ENCODE assay signal across 3 cellular contexts in the genomic region with DNA sequence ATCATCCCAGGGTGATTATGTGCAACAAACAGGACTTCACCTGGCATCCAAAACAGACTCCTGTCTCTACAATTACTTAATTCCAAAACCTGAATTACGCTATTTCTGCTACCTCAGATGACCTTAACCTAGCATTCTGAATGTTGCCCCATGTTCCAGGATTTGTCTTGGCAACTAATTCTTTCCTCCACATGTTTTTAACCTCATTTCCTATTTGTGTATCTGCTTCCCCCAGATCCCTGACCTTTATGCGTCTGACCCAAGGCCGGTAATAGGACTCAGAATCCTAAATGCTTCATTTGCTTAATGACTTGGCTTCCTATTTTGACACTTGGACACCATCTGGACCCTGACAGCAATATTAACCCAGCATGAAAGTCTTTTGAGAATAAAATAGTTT.
TF ChIP-seq lines count a peak whose summit lies in the region.

No MANE protein-coding gene starts in this region.

TF ChIP-seq in liver, 16 proteins besides CTCF, POLR2A, EP300 and RAD21:
- TF ChIP-seq NR2F2 (IDR thresholded peaks at IDR 0.05) (peak; percentile 98), YY1 (IDR thresholded peaks at IDR 0.05) (no peak), SP1 (IDR thresholded peaks at IDR 0.05) (peak; percentile 47), FOXA2 (IDR thresholded peaks at IDR 0.05) (no peak), HNF4A (conservative IDR thresholded peaks at IDR 0.05) (peak; percentile 10 to 26), RXRA (IDR thresholded peaks at IDR 0.05) (peak; percentile 76 to 78), JUND (IDR thresholded peaks at IDR 0.05) (peak in 1 of 2 donors; percentile 16)
TF ChIP-seq in liver: peak in this region for 5.

TF ChIP-seq in HepG2, 621 proteins besides CTCF, POLR2A, EP300 and RAD21:
- no peak for TF ChIP-seq ZNF660 (CRISPR knock-in tag; IDR thresholded peaks at IDR 0.05; ENCODE audit: borderline replicate concordance, low read depth)
- TF ChIP-seq FOXA1 (IDR thresholded peaks at IDR 0.05) = no peak
- no peak for TF ChIP-seq FOXA1 (CRISPR knock-in tag; IDR thresholded peaks at IDR 0.05)
- TF ChIP-seq, protein P1, sequence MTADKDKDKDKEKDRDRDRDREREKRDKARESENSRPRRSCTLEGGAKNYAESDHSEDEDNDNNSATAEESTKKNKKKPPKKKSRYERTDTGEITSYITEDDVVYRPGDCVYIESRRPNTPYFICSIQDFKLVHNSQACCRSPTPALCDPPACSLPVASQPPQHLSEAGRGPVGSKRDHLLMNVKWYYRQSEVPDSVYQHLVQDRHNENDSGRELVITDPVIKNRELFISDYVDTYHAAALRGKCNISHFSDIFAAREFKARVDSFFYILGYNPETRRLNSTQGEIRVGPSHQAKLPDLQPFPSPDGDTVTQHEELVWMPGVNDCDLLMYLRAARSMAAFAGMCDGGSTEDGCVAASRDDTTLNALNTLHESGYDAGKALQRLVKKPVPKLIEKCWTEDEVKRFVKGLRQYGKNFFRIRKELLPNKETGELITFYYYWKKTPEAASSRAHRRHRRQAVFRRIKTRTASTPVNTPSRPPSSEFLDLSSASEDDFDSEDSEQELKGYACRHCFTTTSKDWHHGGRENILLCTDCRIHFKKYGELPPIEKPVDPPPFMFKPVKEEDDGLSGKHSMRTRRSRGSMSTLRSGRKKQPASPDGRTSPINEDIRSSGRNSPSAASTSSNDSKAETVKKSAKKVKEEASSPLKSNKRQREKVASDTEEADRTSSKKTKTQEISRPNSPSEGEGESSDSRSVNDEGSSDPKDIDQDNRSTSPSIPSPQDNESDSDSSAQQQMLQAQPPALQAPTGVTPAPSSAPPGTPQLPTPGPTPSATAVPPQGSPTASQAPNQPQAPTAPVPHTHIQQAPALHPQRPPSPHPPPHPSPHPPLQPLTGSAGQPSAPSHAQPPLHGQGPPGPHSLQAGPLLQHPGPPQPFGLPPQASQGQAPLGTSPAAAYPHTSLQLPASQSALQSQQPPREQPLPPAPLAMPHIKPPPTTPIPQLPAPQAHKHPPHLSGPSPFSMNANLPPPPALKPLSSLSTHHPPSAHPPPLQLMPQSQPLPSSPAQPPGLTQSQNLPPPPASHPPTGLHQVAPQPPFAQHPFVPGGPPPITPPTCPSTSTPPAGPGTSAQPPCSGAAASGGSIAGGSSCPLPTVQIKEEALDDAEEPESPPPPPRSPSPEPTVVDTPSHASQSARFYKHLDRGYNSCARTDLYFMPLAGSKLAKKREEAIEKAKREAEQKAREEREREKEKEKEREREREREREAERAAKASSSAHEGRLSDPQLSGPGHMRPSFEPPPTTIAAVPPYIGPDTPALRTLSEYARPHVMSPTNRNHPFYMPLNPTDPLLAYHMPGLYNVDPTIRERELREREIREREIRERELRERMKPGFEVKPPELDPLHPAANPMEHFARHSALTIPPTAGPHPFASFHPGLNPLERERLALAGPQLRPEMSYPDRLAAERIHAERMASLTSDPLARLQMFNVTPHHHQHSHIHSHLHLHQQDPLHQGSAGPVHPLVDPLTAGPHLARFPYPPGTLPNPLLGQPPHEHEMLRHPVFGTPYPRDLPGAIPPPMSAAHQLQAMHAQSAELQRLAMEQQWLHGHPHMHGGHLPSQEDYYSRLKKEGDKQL (CRISPR knock-in tag; IDR thresholded peaks at IDR 0.05; ENCODE audit: low read depth) = no peak
- TF ChIP-seq TCF7L2 (IDR thresholded peaks at IDR 0.05; ENCODE audit: low read depth, low read length) = no peak
- no peak for TF ChIP-seq ZNF101 (CRISPR knock-in tag; IDR thresholded peaks at IDR 0.05; ENCODE audit: borderline replicate concordance, low read depth)
- TF ChIP-seq KLF13 (CRISPR knock-in tag; IDR thresholded peaks at IDR 0.05) = no peak
- TF ChIP-seq, protein P2, sequence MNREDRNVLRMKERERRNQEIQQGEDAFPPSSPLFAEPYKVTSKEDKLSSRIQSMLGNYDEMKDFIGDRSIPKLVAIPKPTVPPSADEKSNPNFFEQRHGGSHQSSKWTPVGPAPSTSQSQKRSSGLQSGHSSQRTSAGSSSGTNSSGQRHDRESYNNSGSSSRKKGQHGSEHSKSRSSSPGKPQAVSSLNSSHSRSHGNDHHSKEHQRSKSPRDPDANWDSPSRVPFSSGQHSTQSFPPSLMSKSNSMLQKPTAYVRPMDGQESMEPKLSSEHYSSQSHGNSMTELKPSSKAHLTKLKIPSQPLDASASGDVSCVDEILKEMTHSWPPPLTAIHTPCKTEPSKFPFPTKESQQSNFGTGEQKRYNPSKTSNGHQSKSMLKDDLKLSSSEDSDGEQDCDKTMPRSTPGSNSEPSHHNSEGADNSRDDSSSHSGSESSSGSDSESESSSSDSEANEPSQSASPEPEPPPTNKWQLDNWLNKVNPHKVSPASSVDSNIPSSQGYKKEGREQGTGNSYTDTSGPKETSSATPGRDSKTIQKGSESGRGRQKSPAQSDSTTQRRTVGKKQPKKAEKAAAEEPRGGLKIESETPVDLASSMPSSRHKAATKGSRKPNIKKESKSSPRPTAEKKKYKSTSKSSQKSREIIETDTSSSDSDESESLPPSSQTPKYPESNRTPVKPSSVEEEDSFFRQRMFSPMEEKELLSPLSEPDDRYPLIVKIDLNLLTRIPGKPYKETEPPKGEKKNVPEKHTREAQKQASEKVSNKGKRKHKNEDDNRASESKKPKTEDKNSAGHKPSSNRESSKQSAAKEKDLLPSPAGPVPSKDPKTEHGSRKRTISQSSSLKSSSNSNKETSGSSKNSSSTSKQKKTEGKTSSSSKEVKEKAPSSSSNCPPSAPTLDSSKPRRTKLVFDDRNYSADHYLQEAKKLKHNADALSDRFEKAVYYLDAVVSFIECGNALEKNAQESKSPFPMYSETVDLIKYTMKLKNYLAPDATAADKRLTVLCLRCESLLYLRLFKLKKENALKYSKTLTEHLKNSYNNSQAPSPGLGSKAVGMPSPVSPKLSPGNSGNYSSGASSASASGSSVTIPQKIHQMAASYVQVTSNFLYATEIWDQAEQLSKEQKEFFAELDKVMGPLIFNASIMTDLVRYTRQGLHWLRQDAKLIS (CRISPR knock-in tag; IDR thresholded peaks at IDR 0.05) = no peak

TF ChIP-seq in WTC11, 78 proteins besides CTCF, POLR2A, EP300 and RAD21:
- TF ChIP-seq, protein P3, sequence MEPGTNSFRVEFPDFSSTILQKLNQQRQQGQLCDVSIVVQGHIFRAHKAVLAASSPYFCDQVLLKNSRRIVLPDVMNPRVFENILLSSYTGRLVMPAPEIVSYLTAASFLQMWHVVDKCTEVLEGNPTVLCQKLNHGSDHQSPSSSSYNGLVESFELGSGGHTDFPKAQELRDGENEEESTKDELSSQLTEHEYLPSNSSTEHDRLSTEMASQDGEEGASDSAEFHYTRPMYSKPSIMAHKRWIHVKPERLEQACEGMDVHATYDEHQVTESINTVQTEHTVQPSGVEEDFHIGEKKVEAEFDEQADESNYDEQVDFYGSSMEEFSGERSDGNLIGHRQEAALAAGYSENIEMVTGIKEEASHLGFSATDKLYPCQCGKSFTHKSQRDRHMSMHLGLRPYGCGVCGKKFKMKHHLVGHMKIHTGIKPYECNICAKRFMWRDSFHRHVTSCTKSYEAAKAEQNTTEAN (CRISPR knock-in tag; IDR thresholded peaks at IDR 0.05) = no peak
- TF ChIP-seq GTF2I (CRISPR knock-in tag; conservative IDR thresholded peaks at IDR 0.05) (no peak), TEAD1 (CRISPR knock-in tag; IDR thresholded peaks at IDR 0.05) (no peak), SMAD4 (CRISPR knock-in tag; IDR thresholded peaks at IDR 0.05) (no peak), FOXP1 (CRISPR knock-in tag; IDR thresholded peaks at IDR 0.05; ENCODE audit: borderline replicate concordance) (no peak), RORB (CRISPR knock-in tag; IDR thresholded peaks at IDR 0.05) (no peak), JAZF1 (CRISPR knock-in tag; IDR thresholded peaks at IDR 0.05) (no peak), NFE2L1 (CRISPR knock-in tag; IDR thresholded peaks at IDR 0.05) (no peak), SP1 (CRISPR knock-in tag; conservative IDR thresholded peaks at IDR 0.05) (no peak), MYBL2 (CRISPR knock-in tag; IDR thresholded peaks at IDR 0.05) (no peak), ZNF121 (CRISPR knock-in tag; IDR thresholded peaks at IDR 0.05) (no peak), ATF1 (CRISPR knock-in tag; IDR thresholded peaks at IDR 0.05) (no peak)
- TF ChIP-seq, protein P4, sequence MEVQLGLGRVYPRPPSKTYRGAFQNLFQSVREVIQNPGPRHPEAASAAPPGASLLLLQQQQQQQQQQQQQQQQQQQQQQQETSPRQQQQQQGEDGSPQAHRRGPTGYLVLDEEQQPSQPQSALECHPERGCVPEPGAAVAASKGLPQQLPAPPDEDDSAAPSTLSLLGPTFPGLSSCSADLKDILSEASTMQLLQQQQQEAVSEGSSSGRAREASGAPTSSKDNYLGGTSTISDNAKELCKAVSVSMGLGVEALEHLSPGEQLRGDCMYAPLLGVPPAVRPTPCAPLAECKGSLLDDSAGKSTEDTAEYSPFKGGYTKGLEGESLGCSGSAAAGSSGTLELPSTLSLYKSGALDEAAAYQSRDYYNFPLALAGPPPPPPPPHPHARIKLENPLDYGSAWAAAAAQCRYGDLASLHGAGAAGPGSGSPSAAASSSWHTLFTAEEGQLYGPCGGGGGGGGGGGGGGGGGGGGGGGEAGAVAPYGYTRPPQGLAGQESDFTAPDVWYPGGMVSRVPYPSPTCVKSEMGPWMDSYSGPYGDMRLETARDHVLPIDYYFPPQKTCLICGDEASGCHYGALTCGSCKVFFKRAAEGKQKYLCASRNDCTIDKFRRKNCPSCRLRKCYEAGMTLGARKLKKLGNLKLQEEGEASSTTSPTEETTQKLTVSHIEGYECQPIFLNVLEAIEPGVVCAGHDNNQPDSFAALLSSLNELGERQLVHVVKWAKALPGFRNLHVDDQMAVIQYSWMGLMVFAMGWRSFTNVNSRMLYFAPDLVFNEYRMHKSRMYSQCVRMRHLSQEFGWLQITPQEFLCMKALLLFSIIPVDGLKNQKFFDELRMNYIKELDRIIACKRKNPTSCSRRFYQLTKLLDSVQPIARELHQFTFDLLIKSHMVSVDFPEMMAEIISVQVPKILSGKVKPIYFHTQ (CRISPR knock-in tag; IDR thresholded peaks at IDR 0.05) = no peak
- TF ChIP-seq, protein P5, sequence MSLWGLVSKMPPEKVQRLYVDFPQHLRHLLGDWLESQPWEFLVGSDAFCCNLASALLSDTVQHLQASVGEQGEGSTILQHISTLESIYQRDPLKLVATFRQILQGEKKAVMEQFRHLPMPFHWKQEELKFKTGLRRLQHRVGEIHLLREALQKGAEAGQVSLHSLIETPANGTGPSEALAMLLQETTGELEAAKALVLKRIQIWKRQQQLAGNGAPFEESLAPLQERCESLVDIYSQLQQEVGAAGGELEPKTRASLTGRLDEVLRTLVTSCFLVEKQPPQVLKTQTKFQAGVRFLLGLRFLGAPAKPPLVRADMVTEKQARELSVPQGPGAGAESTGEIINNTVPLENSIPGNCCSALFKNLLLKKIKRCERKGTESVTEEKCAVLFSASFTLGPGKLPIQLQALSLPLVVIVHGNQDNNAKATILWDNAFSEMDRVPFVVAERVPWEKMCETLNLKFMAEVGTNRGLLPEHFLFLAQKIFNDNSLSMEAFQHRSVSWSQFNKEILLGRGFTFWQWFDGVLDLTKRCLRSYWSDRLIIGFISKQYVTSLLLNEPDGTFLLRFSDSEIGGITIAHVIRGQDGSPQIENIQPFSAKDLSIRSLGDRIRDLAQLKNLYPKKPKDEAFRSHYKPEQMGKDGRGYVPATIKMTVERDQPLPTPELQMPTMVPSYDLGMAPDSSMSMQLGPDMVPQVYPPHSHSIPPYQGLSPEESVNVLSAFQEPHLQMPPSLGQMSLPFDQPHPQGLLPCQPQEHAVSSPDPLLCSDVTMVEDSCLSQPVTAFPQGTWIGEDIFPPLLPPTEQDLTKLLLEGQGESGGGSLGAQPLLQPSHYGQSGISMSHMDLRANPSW (CRISPR knock-in tag; conservative IDR thresholded peaks at IDR 0.05; ENCODE audit: low read depth) = no peak
- TF ChIP-seq, protein P6, sequence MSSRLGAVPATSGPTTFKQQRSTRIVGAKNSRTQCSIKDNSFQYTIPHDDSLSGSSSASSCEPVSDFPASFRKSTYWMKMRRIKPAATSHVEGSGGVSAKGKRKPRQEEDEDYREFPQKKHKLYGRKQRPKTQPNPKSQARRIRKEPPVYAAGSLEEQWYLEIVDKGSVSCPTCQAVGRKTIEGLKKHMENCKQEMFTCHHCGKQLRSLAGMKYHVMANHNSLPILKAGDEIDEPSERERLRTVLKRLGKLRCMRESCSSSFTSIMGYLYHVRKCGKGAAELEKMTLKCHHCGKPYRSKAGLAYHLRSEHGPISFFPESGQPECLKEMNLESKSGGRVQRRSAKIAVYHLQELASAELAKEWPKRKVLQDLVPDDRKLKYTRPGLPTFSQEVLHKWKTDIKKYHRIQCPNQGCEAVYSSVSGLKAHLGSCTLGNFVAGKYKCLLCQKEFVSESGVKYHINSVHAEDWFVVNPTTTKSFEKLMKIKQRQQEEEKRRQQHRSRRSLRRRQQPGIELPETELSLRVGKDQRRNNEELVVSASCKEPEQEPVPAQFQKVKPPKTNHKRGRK (CRISPR knock-in tag; IDR thresholded peaks at IDR 0.05; ENCODE audit: borderline replicate concordance) = no peak
- TF ChIP-seq, protein P7, sequence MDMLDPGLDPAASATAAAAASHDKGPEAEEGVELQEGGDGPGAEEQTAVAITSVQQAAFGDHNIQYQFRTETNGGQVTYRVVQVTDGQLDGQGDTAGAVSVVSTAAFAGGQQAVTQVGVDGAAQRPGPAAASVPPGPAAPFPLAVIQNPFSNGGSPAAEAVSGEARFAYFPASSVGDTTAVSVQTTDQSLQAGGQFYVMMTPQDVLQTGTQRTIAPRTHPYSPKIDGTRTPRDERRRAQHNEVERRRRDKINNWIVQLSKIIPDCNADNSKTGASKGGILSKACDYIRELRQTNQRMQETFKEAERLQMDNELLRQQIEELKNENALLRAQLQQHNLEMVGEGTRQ (CRISPR knock-in tag; IDR thresholded peaks at IDR 0.05) = no peak
- TF ChIP-seq, protein P8, sequence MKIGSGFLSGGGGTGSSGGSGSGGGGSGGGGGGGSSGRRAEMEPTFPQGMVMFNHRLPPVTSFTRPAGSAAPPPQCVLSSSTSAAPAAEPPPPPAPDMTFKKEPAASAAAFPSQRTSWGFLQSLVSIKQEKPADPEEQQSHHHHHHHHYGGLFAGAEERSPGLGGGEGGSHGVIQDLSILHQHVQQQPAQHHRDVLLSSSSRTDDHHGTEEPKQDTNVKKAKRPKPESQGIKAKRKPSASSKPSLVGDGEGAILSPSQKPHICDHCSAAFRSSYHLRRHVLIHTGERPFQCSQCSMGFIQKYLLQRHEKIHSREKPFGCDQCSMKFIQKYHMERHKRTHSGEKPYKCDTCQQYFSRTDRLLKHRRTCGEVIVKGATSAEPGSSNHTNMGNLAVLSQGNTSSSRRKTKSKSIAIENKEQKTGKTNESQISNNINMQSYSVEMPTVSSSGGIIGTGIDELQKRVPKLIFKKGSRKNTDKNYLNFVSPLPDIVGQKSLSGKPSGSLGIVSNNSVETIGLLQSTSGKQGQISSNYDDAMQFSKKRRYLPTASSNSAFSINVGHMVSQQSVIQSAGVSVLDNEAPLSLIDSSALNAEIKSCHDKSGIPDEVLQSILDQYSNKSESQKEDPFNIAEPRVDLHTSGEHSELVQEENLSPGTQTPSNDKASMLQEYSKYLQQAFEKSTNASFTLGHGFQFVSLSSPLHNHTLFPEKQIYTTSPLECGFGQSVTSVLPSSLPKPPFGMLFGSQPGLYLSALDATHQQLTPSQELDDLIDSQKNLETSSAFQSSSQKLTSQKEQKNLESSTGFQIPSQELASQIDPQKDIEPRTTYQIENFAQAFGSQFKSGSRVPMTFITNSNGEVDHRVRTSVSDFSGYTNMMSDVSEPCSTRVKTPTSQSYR (CRISPR knock-in tag; IDR thresholded peaks at IDR 0.05) = no peak
